8 cellular contexts compared by ENCODE assay signal in the genomic region with DNA sequence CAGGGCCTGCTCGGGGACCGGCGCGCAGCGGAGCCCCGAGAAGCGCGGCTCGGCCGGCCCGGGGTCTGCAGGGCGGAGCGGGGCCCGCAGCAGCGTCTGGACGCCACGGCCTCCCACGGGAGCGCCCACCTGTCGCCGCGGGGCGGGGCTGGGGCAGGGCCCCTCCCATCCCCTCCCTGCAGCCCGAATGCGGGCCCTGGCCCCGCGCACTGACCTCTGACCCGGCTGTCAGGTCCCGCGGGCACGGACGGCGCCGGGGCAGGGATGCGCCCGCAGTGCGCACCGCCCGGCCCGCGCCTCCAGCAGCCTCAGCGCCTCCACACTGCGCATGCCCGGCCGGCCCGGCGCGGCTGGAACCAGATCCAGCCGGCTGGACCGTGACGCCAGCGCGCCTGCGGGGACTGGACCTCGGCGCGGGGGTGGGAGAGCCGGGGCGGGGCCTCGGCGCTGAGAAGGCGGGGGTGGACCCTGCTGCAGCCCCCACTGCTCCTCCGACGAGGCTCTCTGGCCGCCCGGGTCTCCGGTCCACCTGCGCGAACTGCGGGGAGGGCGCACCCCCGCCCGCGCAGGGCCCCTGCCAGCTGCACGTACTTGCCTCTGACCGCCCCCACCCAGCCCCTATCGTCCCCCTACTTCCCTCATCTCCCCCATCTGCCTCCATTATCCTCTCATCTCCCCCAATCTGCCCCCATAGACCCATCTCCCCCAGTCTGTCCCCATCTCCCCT. TPM values are rescaled to one million over a fixed set of nuclear protein-coding genes. Genes with fewer than 3 reads are reported as not detected.
DNase-seq lines count a peak whose midpoint lies in the region; ATAC-seq and TF ChIP-seq lines count a peak whose summit lies in the region.

No MANE protein-coding gene starts in this region.

- peak; percentile 81 for TF ChIP-seq POLR2A in GM18951 (IDR thresholded peaks at IDR 0.05; ENCODE audit: extremely low read depth, insufficient read depth, insufficient read length)

- peaks cover 8% of the 10 kb centered on the region for H3K36me3 Mint-ChIP-seq in activated CD8-positive, alpha-beta T cell treated with anti-CD3 and anti-CD28 coated beads, Interleukin-2, amount 10 ng/mL, durations not matched to agents 7 days and 5 days (ENCODE audit: low read depth)
- H3K36me3 Mint-ChIP-seq in memory B cell = no peaks in the 10 kb centered on the region

- H3K4me3 Mint-ChIP-seq in activated CD8-positive, alpha-beta T cell treated with anti-CD3 and anti-CD28 coated beads, Interleukin-2, amount 10 ng/mL, durations not matched to agents 7 days and 5 days = peak overlapping the region; percentile 72
- peak overlapping the region; percentile 88 for H3K4me3 Mint-ChIP-seq in memory B cell

- no peak for TF ChIP-seq CTCF in AG09319 (IDR thresholded peaks at IDR 0.05; ENCODE audit: low read depth, low read length)

- H3K27me3 Mint-ChIP-seq in activated CD8-positive, alpha-beta T cell treated with anti-CD3 and anti-CD28 coated beads, Interleukin-2, amount 10 ng/mL, durations not matched to agents 7 days and 5 days (ENCODE audit: low read depth) = no peaks in the 10 kb centered on the region
- H3K27me3 Mint-ChIP-seq in memory B cell = peaks cover 6% of the 10 kb centered on the region

- DNase-seq in AG09319 (ENCODE audit: extremely low read depth, low read depth) = peak; percentile 68
- peak; percentile 48 for DNase-seq in NCI-H526 treated with DMSO at 0.1 percent for 48 hours (lab: John Stamatoyannopoulos, UW)
- peak; percentile 87 for DNase-seq in activated CD8-positive, alpha-beta T cell treated with anti-CD3 and anti-CD28 coated beads, Interleukin-2, amount 10 ng/mL, durations not matched to agents 7 days and 5 days
- DNase-seq in effector memory CD4-positive, alpha-beta T cell = peak; percentile 63 to 78 (median 67)
- DNase-seq in memory B cell (ENCODE audit: low spot score in 2 of 2) = peak; percentile 85 to 88
- DNase-seq in stimulated activated CD4-positive, alpha-beta T cell treated with anti-CD3 and anti-CD28 coated beads, TNF-alpha, amount 100 ng/mL, for 4 hours (ENCODE audit: low read depth in 3 of 3) = peak; percentile 56 to 76 (median 57)

- H3K9me3 ChIP-seq in effector memory CD4-positive, alpha-beta T cell (ENCODE audit: control insufficient read depth, low read length) = no peaks in the 10 kb centered on the region

- POLR2A ChIA-PET in activated CD8-positive, alpha-beta T cell treated with anti-CD3 and anti-CD28 coated beads, Interleukin-2, amount 10 ng/mL, durations not matched to agents 7 days and 5 days (lab: Charles Lee) = interaction anchor here (1.5 kb wide), 1 partner anchor 16 kb away, joined by 5 read pairs; a partner anchor contains a TSS

- ATAC-seq in HG03159 (IDR thresholded peaks at IDR 0.05; ENCODE audit: unreplicated experiment) = peak; percentile 49
- ATAC-seq in activated CD8-positive, alpha-beta T cell treated with anti-CD3 and anti-CD28 coated beads, Interleukin-2, amount 10 ng/mL, durations not matched to agents 7 days and 5 days = peak; percentile 84
- ATAC-seq in memory B cell (ENCODE audit: low read depth) = peak; percentile 52

- peaks cover 10% of the 10 kb centered on the region for H3K36me3 ChIP-seq in effector memory CD4-positive, alpha-beta T cell (ENCODE audit: control insufficient read depth, insufficient read depth, low read length)

- H3K27ac ChIP-seq in effector memory CD4-positive, alpha-beta T cell (ENCODE audit: insufficient read depth, low read length, poor library complexity, severe bottlenecking) = peak overlapping the region; percentile 60

- peaks cover 23% of the 10 kb centered on the region for H3K4me1 ChIP-seq in effector memory CD4-positive, alpha-beta T cell (ENCODE audit: control insufficient read depth, insufficient read depth, low read length, poor library complexity, severe bottlenecking)

- H3K27ac Mint-ChIP-seq in activated CD8-positive, alpha-beta T cell treated with anti-CD3 and anti-CD28 coated beads, Interleukin-2, amount 10 ng/mL, durations not matched to agents 7 days and 5 days = peak overlapping the region; percentile 85
- peak overlapping the region; percentile 94 for H3K27ac Mint-ChIP-seq in memory B cell

- no peaks in the 10 kb centered on the region for H3K27me3 ChIP-seq in effector memory CD4-positive, alpha-beta T cell (replicated peaks; ENCODE audit: control insufficient read depth, insufficient read depth, low read length, poor library complexity, severe bottlenecking)

- in situ Hi-C loops in GM18951 (cut with MboI; ENCODE audit: low sequenced_read_pairs, unreplicated experiment) = no loop called here

- peak overlapping the region; percentile 62 for H3K4me3 ChIP-seq in effector memory CD4-positive, alpha-beta T cell (ENCODE audit: insufficient read depth, low read depth, low read length, poor library complexity, severe bottlenecking)

- CTCF ChIA-PET in activated CD8-positive, alpha-beta T cell treated with anti-CD3 and anti-CD28 coated beads, Interleukin-2, amount 10 ng/mL, durations not matched to agents 7 days and 5 days (lab: Charles Lee) = interaction anchor here (0.9 to 1.9 kb wide), 3 partner anchors 35 to 149 kb away, joined by 3 to 7 read pairs (median 3); no protein-coding TSS in a partner anchor

- H3K9me3 Mint-ChIP-seq in activated CD8-positive, alpha-beta T cell treated with anti-CD3 and anti-CD28 coated beads, Interleukin-2, amount 10 ng/mL, durations not matched to agents 7 days and 5 days (ENCODE audit: insufficient read depth) = no peaks in the 10 kb centered on the region
- no peaks in the 10 kb centered on the region for H3K9me3 Mint-ChIP-seq in memory B cell

- peaks cover 29% of the 10 kb centered on the region for H3K4me1 Mint-ChIP-seq in activated CD8-positive, alpha-beta T cell treated with anti-CD3 and anti-CD28 coated beads, Interleukin-2, amount 10 ng/mL, durations not matched to agents 7 days and 5 days (ENCODE audit: low read depth)
- H3K4me1 Mint-ChIP-seq in memory B cell = peaks cover 43% of the 10 kb centered on the region

RNA-seq across cellular contexts. Expression of a gene that starts 16.1 kb away (rescaled TPM):
- 1 to 10 TPM; 2.7 to 3.1 TPM for total RNA-seq in activated CD8-positive, alpha-beta T cell treated with anti-CD3 and anti-CD28 coated beads, Interleukin-2, amount 10 ng/mL, durations not matched to agents 7 days and 5 days

RNA-seq across cellular contexts. Expression of a gene that starts 45.2 kb away (rescaled TPM):
- total RNA-seq in activated CD8-positive, alpha-beta T cell treated with anti-CD3 and anti-CD28 coated beads, Interleukin-2, amount 10 ng/mL, durations not matched to agents 7 days and 5 days = not detected

RNA-seq across cellular contexts. Expression of a gene that starts 52.9 kb away (rescaled TPM):
- total RNA-seq in activated CD8-positive, alpha-beta T cell treated with anti-CD3 and anti-CD28 coated beads, Interleukin-2, amount 10 ng/mL, durations not matched to agents 7 days and 5 days = 10 to 100 TPM; 16.8 to 18.2 TPM

RNA-seq across cellular contexts. Expression of a gene that starts 59.7 kb away (rescaled TPM):
- under 1 TPM in 1 of 2 experiments, not detected in 1; 0.13 TPM for total RNA-seq in activated CD8-positive, alpha-beta T cell treated with anti-CD3 and anti-CD28 coated beads, Interleukin-2, amount 10 ng/mL, durations not matched to agents 7 days and 5 days

Comparison
In these comparisons a context has a peak if more than half of its experiments do, and no peak if none do; other contexts are left out.
1. Peak in every context shown above with its lines: DNase-seq, ATAC-seq, H3K4me3 ChIP-seq and H3K27ac ChIP-seq.